In the genomic region with DNA sequence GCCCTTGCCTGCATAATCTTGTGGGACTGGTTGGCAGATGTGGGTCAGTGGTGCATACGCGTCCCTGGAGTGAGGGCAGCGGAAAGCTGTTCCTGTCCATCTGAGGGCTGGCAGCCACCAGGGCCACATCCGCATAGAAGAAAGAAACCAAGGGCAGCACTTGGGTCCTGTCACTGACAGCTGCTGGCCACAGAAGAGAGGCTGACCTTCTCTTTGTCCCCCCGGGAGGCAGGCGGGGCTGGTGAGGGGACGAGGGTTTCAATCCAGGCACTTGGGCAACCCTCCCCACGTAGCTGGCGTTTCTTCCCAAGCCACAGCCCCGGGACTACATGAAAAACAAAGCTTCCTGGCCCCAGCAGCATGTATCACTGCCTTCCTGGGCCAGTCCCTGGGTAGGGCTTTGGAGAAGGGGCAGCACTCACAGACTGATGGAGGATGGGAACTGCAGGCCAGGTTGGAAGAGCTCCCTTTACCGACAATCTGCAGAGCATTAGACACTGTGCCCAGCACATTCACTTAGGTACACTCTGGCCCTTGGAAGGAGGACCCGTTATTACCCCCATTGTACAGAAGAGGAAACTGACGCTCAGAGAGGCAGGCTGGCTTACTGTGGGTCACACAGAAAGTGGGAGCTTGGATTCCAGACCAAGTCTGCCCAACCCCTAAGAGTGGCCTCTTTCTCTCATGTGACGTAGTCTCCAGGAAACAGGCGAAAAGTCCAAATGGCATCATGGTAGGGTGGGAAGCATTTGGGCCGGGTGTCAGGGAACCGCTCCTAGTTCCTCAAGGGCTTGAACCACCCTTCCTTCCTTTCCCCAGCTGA, we compare ENCODE assay signal across 1 cellular context.
TF ChIP-seq lines count a peak whose summit lies in the region.

No MANE protein-coding gene starts in this region.

TF ChIP-seq in endothelial cell of umbilical vein, 7 proteins besides CTCF, POLR2A, EP300 and RAD21:
- no peak for TF ChIP-seq GATA2 (IDR thresholded peaks at IDR 0.05; ENCODE audit: insufficient read depth, insufficient read length, low read depth, low read length)
- no peak for TF ChIP-seq MYC (IDR thresholded peaks at IDR 0.05; ENCODE audit: low read depth, low read length)
- no peak for TF ChIP-seq JUN (IDR thresholded peaks at IDR 0.05; ENCODE audit: borderline replicate concordance, insufficient read depth, insufficient read length, low read depth)
- no peak for TF ChIP-seq EZH2 (IDR thresholded peaks at IDR 0.05; ENCODE audit: borderline replicate concordance, low read depth, low read length, severe bottlenecking)
- no peak for TF ChIP-seq FOS (IDR thresholded peaks at IDR 0.05; ENCODE audit: borderline replicate concordance, insufficient read depth, low read length)
- no peak for TF ChIP-seq POLR2AphosphoS5 (IDR thresholded peaks at IDR 0.05; ENCODE audit: insufficient read depth, low read depth, low read length)
- TF ChIP-seq, protein P1, sequence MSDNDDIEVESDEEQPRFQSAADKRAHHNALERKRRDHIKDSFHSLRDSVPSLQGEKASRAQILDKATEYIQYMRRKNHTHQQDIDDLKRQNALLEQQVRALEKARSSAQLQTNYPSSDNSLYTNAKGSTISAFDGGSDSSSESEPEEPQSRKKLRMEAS (IDR thresholded peaks at IDR 0.05; ENCODE audit: insufficient read depth, insufficient read length): no peak
